26 cellular contexts compared by ENCODE assay signal in genomic region chr10:78292250-78292986, GRCh38.
DNase-seq lines count a peak whose midpoint lies in the region; ATAC-seq and TF ChIP-seq lines count a peak whose summit lies in the region.
"Had no signal": no experiment of that assay in that cellular context is flagged by ENCODE, and none has a peak within 500 bp of the region (broad histone marks: within the 10 kb centered on the region; RNA-seq: fewer than 3 reads in every experiment).

No MANE protein-coding gene starts in this region.

- H3K27me3 ChIP-seq in GM23338 (ENCODE audit: insufficient read depth) (no peaks in the 10 kb centered on the region), ovary (no peaks in the 10 kb centered on the region)
- H3K27me3 ChIP-seq: dorsolateral prefrontal cortex, testis had no signal

- no peak for TF ChIP-seq POLR2A in ovary (IDR thresholded peaks at IDR 0.05)

- H3K4me1 ChIP-seq in GM23338 (ENCODE audit: insufficient read depth) (peaks cover 20% of the 10 kb centered on the region), ovary (ENCODE audit: insufficient read depth) (no peaks in the 10 kb centered on the region)
- H3K4me1 ChIP-seq: testis had no signal

- H3K9me3 ChIP-seq in ovary, result no peaks in the 10 kb centered on the region
- H3K9me3 ChIP-seq: psoas muscle, testis had no signal

- WGBS in ovary, 3 donors, result 84 to 87% (median 85%) methylated on average over 10 of the region's 10 CpGs

- H3K36me3 ChIP-seq in GM23338 (ENCODE audit: insufficient read depth), result no peaks in the 10 kb centered on the region
- no peaks in the 10 kb centered on the region for H3K36me3 ChIP-seq in ovary

- H3K27ac ChIP-seq in GM23338 (ENCODE audit: low read depth) (no peak overlapping the region), ovary (no peak overlapping the region)
- H3K27ac ChIP-seq: epithelial cell of prostate, HL-60, psoas muscle, testis had no signal

- H3K4me1 Mint-ChIP-seq in GM23338 (peaks cover 24% of the 10 kb centered on the region), glutamatergic neuron (ENCODE audit: low read depth, unreplicated experiment) (peaks cover 43% of the 10 kb centered on the region), progenitor cell of endocrine pancreas (ENCODE audit: low read depth) (peaks cover 46% of the 10 kb centered on the region)
- H3K4me1 Mint-ChIP-seq: activated naive CD8-positive, alpha-beta T cell treated with anti-CD3 and anti-CD28 coated beads, Interleukin-2, amount 10 ng/mL, durations not matched to agents 7 days and 5 days; CD8-positive, alpha-beta memory T cell; natural killer cell had no signal

- intact Hi-C loops in ovary (cut with DNase I), result no loop called here

- H3K27ac Mint-ChIP-seq in GM23338 (no peak overlapping the region), glutamatergic neuron (ENCODE audit: unreplicated experiment) (peak overlapping the region; percentile 48), progenitor cell of endocrine pancreas (peak overlapping the region; percentile 79)
- H3K27ac Mint-ChIP-seq: activated naive CD8-positive, alpha-beta T cell treated with anti-CD3 and anti-CD28 coated beads, Interleukin-2, amount 10 ng/mL, durations not matched to agents 7 days and 5 days; activated T-helper 1 cell treated with anti-CD3 and anti-CD28 coated beads, Interleukin-12 subunit alpha, Interleukin-12 subunit beta, Interleukin-2, Interleukin-4 antibody, amounts not matched to agents 30 ng/mL and 10 ng/mL and 1 ng/mL, durations not matched to agents 14 hours and 24 hours and 36 hours; natural killer cell; T-helper 1 cell treated with Interleukin-12 subunit alpha and Interleukin-12 subunit beta and Interleukin-4 antibody, amounts not matched to agents 30 μg/mL and 1 μg/mL, for 36 hours had no signal

- H3F3A ChIP-seq in GM23338 (replicated peaks; ENCODE audit: low read depth), result no peaks in the 10 kb centered on the region

- ATAC-seq in GM23338, result no peak
- ATAC-seq: natural killer cell had no signal

- no peak overlapping the region for H3K4me3 ChIP-seq in GM23338
- no peak overlapping the region for H3K4me3 ChIP-seq in ovary
- H3K4me3 ChIP-seq: dorsolateral prefrontal cortex, psoas muscle, testis had no signal

- no peak for TF ChIP-seq EP300 in ovary (IDR thresholded peaks at IDR 0.05)

- H3K27me3 Mint-ChIP-seq in GM23338 (ENCODE audit: insufficient read depth, low read depth, poor library complexity), result peaks cover 4% of the 10 kb centered on the region
- peaks cover 7% of the 10 kb centered on the region for H3K27me3 Mint-ChIP-seq in glutamatergic neuron (ENCODE audit: unreplicated experiment)
- peaks cover 8% of the 10 kb centered on the region for H3K27me3 Mint-ChIP-seq in progenitor cell of endocrine pancreas

- H3K4me2 ChIP-seq in GM23338, result no peak overlapping the region

- no peaks in the 10 kb centered on the region for H4K20me1 ChIP-seq in GM23338 (replicated peaks; ENCODE audit: insufficient read depth)

- H3K9me2 ChIP-seq in GM23338 (ENCODE audit: insufficient read depth), result no peaks in the 10 kb centered on the region

- no peaks in the 10 kb centered on the region; the same call in 2 of the 3 replicates for H3K9me3 Mint-ChIP-seq in GM23338
- peaks cover 16% of the 10 kb centered on the region for H3K9me3 Mint-ChIP-seq in glutamatergic neuron (ENCODE audit: unreplicated experiment)
- H3K9me3 Mint-ChIP-seq in progenitor cell of endocrine pancreas (ENCODE audit: low read depth), result no peaks in the 10 kb centered on the region
- H3K9me3 Mint-ChIP-seq: activated naive CD8-positive, alpha-beta T cell treated with anti-CD3 and anti-CD28 coated beads, Interleukin-2, amount 10 ng/mL, durations not matched to agents 7 days and 5 days; activated T-helper 1 cell treated with anti-CD3 and anti-CD28 coated beads, Interleukin-12 subunit alpha, Interleukin-12 subunit beta, Interleukin-2, Interleukin-4 antibody, amounts not matched to agents 30 ng/mL and 10 ng/mL and 1 ng/mL, durations not matched to agents 14 hours and 24 hours and 36 hours; CD8-positive, alpha-beta memory T cell; natural killer cell; T-helper 1 cell treated with Interleukin-12 subunit alpha and Interleukin-12 subunit beta and Interleukin-4 antibody, amounts not matched to agents 30 μg/mL and 1 μg/mL, for 36 hours had no signal

- H3K4me3 Mint-ChIP-seq in GM23338 (no peak overlapping the region; the same call in 2 of the 3 replicates), glutamatergic neuron (ENCODE audit: unreplicated experiment) (no peak overlapping the region), progenitor cell of endocrine pancreas (ENCODE audit: low read depth) (no peak overlapping the region)
- H3K4me3 Mint-ChIP-seq: activated naive CD8-positive, alpha-beta T cell treated with anti-CD3 and anti-CD28 coated beads, Interleukin-2, amount 10 ng/mL, durations not matched to agents 7 days and 5 days; activated T-helper 1 cell treated with anti-CD3 and anti-CD28 coated beads, Interleukin-12 subunit alpha, Interleukin-12 subunit beta, Interleukin-2, Interleukin-4 antibody, amounts not matched to agents 30 ng/mL and 10 ng/mL and 1 ng/mL, durations not matched to agents 14 hours and 24 hours and 36 hours; CD8-positive, alpha-beta memory T cell; natural killer cell; T-helper 1 cell treated with Interleukin-12 subunit alpha and Interleukin-12 subunit beta and Interleukin-4 antibody, amounts not matched to agents 30 μg/mL and 1 μg/mL, for 36 hours had no signal

- peak overlapping the region; percentile 94; the same call in 1 of the 2 replicates for H2AFZ ChIP-seq in GM23338

- H3K79me2 ChIP-seq in GM23338 (replicated peaks; ENCODE audit: insufficient read depth), result no peaks in the 10 kb centered on the region

- H3K36me3 Mint-ChIP-seq in GM23338 (ENCODE audit: low read depth) (no peaks in the 10 kb centered on the region), glutamatergic neuron (ENCODE audit: unreplicated experiment) (peaks cover 5% of the 10 kb centered on the region), progenitor cell of endocrine pancreas (ENCODE audit: insufficient read depth) (no peaks in the 10 kb centered on the region)
- H3K36me3 Mint-ChIP-seq: activated naive CD8-positive, alpha-beta T cell treated with anti-CD3 and anti-CD28 coated beads, Interleukin-2, amount 10 ng/mL, durations not matched to agents 7 days and 5 days; CD8-positive, alpha-beta memory T cell; natural killer cell had no signal

- no peak for TF ChIP-seq CTCF in GM23338 (conservative IDR thresholded peaks at IDR 0.05; ENCODE audit: low read depth in 2 of 2)
- TF ChIP-seq CTCF in glutamatergic neuron (IDR thresholded peaks at IDR 0.05; ENCODE audit: partially characterized antibody, unreplicated experiment), result no peak
- TF ChIP-seq CTCF in progenitor cell of endocrine pancreas (IDR thresholded peaks at IDR 0.05; ENCODE audit: unreplicated experiment), result no peak
- no peak for TF ChIP-seq CTCF in ovary (IDR thresholded peaks at IDR 0.05)

- DNase-seq in GM23338 (ENCODE audit: low spot score) (no peak), MV-4-11 (lab: John Stamatoyannopoulos, UW) (peak; percentile 28), glutamatergic neuron (no peak), progenitor cell of endocrine pancreas (ENCODE audit: low spot score, unreplicated experiment) (no peak), ovary (no peak), NCI-H1417 (lab: John Stamatoyannopoulos, UW) (no peak)
- no peak for DNase-seq in stimulated activated naive CD4-positive, alpha-beta T cell treated with Interleukin-2 at 50 U/mL for 16 hours (lab: John Stamatoyannopoulos, UW)
- DNase-seq: activated CD8-positive, alpha-beta memory T cell treated with anti-CD3 and anti-CD28 coated beads for 24 hours; activated naive CD8-positive, alpha-beta T cell treated with anti-CD3 and anti-CD28 coated beads, Interleukin-2, amount 10 ng/mL, durations not matched to agents 7 days and 5 days; CD8-positive, alpha-beta memory T cell; DMS79 treated with DMSO at 0.1 percent for 48 hours; dorsolateral prefrontal cortex; foreskin fibroblast; kidney; natural killer cell; NCI-H1092 treated with DMSO at 0.1 percent for 48 hours; NCI-H2107; psoas muscle; SHP77 treated with DMSO at 0.1 percent for 48 hours; small intestine; stimulated activated CD8-positive, alpha-beta memory T cell treated with anti-CD3 and anti-CD28 coated beads, Interleukin-4, amount 100 ng/mL, for 48 hours; testis had no signal

TF ChIP-seq in GM23338, 12 proteins besides CTCF, POLR2A, EP300 and RAD21 (continues in another document):
- TF ChIP-seq EZH2phosphoT487 (IDR thresholded peaks at IDR 0.05; ENCODE audit: unreplicated experiment), result no peak
